14 cellular contexts compared by ENCODE assay signal in the genomic region with DNA sequence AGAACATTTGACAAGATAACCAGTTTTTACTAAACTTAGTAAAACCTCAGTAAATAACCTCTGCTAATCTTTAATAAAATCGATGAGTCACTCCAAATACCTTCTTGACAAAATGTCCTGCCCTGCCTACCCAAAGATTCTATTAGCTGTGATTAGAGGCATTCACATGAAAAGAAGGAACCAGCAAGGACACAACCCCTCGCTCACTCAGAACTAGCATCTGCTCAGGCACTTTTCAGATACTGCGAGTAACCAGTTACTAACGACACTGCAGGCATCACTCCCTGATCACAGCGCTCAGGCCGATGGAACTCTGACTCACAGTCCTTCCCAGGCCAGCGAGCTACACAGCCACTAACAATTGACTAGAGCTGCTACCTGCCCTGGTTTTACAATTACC. TPM values are rescaled to one million over a fixed set of nuclear protein-coding genes. Genes with fewer than 3 reads are reported as not detected.
DNase-seq lines count a peak whose midpoint lies in the region; ATAC-seq and TF ChIP-seq lines count a peak whose summit lies in the region.
"Had no signal": no experiment of that assay in that cellular context is flagged by ENCODE, and none has a peak within 500 bp of the region (broad histone marks: within the 10 kb centered on the region; RNA-seq: fewer than 3 reads in every experiment).

No MANE protein-coding gene starts in this region.

- H3K4me3 ChIP-seq in RWPE2 (ENCODE audit: severe bottlenecking): no peak overlapping the region
- H3K4me3 ChIP-seq: SJCRH30 had no signal

- no peaks in the 10 kb centered on the region for H3K27me3 ChIP-seq in RWPE2 (ENCODE audit: insufficient read depth, poor library complexity, severe bottlenecking)
- H3K27me3 ChIP-seq: SJCRH30 had no signal

- peaks cover 21% of the 10 kb centered on the region for H3K4me1 ChIP-seq in RWPE2 (ENCODE audit: insufficient read depth, poor library complexity, severe bottlenecking)
- H3K4me1 ChIP-seq: SJCRH30 had no signal

- H3K36me3 Mint-ChIP-seq in activated naive CD8-positive, alpha-beta T cell treated with anti-CD3 and anti-CD28 coated beads, Interleukin-2, amount 50 U/mL, for 24 hours (ENCODE audit: low read depth): peaks cover 59% of the 10 kb centered on the region
- peaks cover 22% of the 10 kb centered on the region for H3K36me3 Mint-ChIP-seq in activated naive CD8-positive, alpha-beta T cell treated with anti-CD3 and anti-CD28 coated beads for 36 hours
- H3K36me3 Mint-ChIP-seq in stimulated activated naive B cell treated with anti-CD40 and anti-IgM and Interleukin-4, amounts not matched to agents 10 μg/mL and 1 μg/mL and 100 μg/mL, for 72 hours: peaks cover 46 to 71% of the 10 kb centered on the region in 2 donors
- no peaks in the 10 kb centered on the region for H3K36me3 Mint-ChIP-seq in glutamatergic neuron (ENCODE audit: unreplicated experiment)

- no peak overlapping the region for H3K4me3 Mint-ChIP-seq in activated naive CD8-positive, alpha-beta T cell treated with anti-CD3 and anti-CD28 coated beads, Interleukin-2, amount 50 U/mL, for 24 hours
- H3K4me3 Mint-ChIP-seq in activated naive CD8-positive, alpha-beta T cell treated with anti-CD3 and anti-CD28 coated beads for 36 hours: no peak overlapping the region
- no peak overlapping the region for H3K4me3 Mint-ChIP-seq in stimulated activated naive B cell treated with anti-CD40 and anti-IgM and Interleukin-4, amounts not matched to agents 10 μg/mL and 1 μg/mL and 100 μg/mL, for 72 hours
- H3K4me3 Mint-ChIP-seq in glutamatergic neuron (ENCODE audit: unreplicated experiment): no peak overlapping the region
- H3K4me3 Mint-ChIP-seq: central memory CD8-positive, alpha-beta T cell had no signal

- peak overlapping the region; percentile 51 for H3K27ac ChIP-seq in RWPE2 (ENCODE audit: poor library complexity, severe bottlenecking)
- H3K27ac ChIP-seq: parathyroid adenoma, SJCRH30 had no signal

- ATAC-seq in activated naive CD8-positive, alpha-beta T cell treated with anti-CD3 and anti-CD28 coated beads, Interleukin-2, amount 50 U/mL, for 24 hours: no peak
- peak; percentile 84 for ATAC-seq in RWPE2 (ENCODE audit: low read depth)
- no peak for ATAC-seq in stimulated activated naive B cell treated with anti-CD40 and anti-IgM and Interleukin-4, amounts not matched to agents 10 μg/mL and 1 μg/mL and 100 μg/mL, for 72 hours (replicated peaks)

- DNase-seq in activated naive CD8-positive, alpha-beta T cell treated with anti-CD3 and anti-CD28 coated beads, Interleukin-2, amount 50 U/mL, for 24 hours: no peak
- no peak for DNase-seq in activated naive CD8-positive, alpha-beta T cell treated with anti-CD3 and anti-CD28 coated beads for 36 hours
- DNase-seq in RWPE2 (ENCODE audit: low spot score) (no peak), fibroblast of peridontal ligament (ENCODE audit: extremely low read depth) (peak; percentile 11), glutamatergic neuron (no peak), NCI-H146 treated with DMSO at 0.1 percent for 48 hours (lab: John Stamatoyannopoulos, UW; ENCODE audit: unreplicated experiment) (no peak), ureter (ENCODE audit: low spot score) (no peak)
- DNase-seq in stimulated activated naive B cell treated with anti-CD40 and anti-IgM and Interleukin-4, amounts not matched to agents 10 μg/mL and 1 μg/mL and 100 μg/mL, for 72 hours: no peak
- DNase-seq: AML-193, NCI-H1930, SJCRH30 had no signal

- H3K36me3 ChIP-seq in RWPE2 (ENCODE audit: low read depth): peaks cover 80% of the 10 kb centered on the region

- TF ChIP-seq CTCF in RWPE2 (IDR thresholded peaks at IDR 0.05; ENCODE audit: poor library complexity, severe bottlenecking): no peak
- no peak for TF ChIP-seq CTCF in glutamatergic neuron (IDR thresholded peaks at IDR 0.05; ENCODE audit: partially characterized antibody, unreplicated experiment)

- H3K9me3 ChIP-seq in RWPE2 (ENCODE audit: severe bottlenecking): no peaks in the 10 kb centered on the region
- H3K9me3 ChIP-seq: SJCRH30 had no signal

- H3K27me3 Mint-ChIP-seq in activated naive CD8-positive, alpha-beta T cell treated with anti-CD3 and anti-CD28 coated beads, Interleukin-2, amount 50 U/mL, for 24 hours: no peaks in the 10 kb centered on the region
- H3K27me3 Mint-ChIP-seq in activated naive CD8-positive, alpha-beta T cell treated with anti-CD3 and anti-CD28 coated beads for 36 hours: no peaks in the 10 kb centered on the region
- no peaks in the 10 kb centered on the region for H3K27me3 Mint-ChIP-seq in stimulated activated naive B cell treated with anti-CD40 and anti-IgM and Interleukin-4, amounts not matched to agents 10 μg/mL and 1 μg/mL and 100 μg/mL, for 72 hours
- peaks cover 3% of the 10 kb centered on the region for H3K27me3 Mint-ChIP-seq in glutamatergic neuron (ENCODE audit: unreplicated experiment)
- H3K27me3 Mint-ChIP-seq: central memory CD8-positive, alpha-beta T cell had no signal

- H3K4me1 Mint-ChIP-seq in activated naive CD8-positive, alpha-beta T cell treated with anti-CD3 and anti-CD28 coated beads, Interleukin-2, amount 50 U/mL, for 24 hours: peaks cover 21% of the 10 kb centered on the region
- H3K4me1 Mint-ChIP-seq in activated naive CD8-positive, alpha-beta T cell treated with anti-CD3 and anti-CD28 coated beads for 36 hours: peaks cover 11% of the 10 kb centered on the region
- peaks cover 7 to 13% of the 10 kb centered on the region in 2 donors for H3K4me1 Mint-ChIP-seq in stimulated activated naive B cell treated with anti-CD40 and anti-IgM and Interleukin-4, amounts not matched to agents 10 μg/mL and 1 μg/mL and 100 μg/mL, for 72 hours
- H3K4me1 Mint-ChIP-seq in glutamatergic neuron (ENCODE audit: low read depth, unreplicated experiment): no peaks in the 10 kb centered on the region
- H3K4me1 Mint-ChIP-seq: central memory CD8-positive, alpha-beta T cell had no signal

- peak overlapping the region; percentile 5 for H3K27ac Mint-ChIP-seq in activated naive CD8-positive, alpha-beta T cell treated with anti-CD3 and anti-CD28 coated beads, Interleukin-2, amount 50 U/mL, for 24 hours
- H3K27ac Mint-ChIP-seq in activated naive CD8-positive, alpha-beta T cell treated with anti-CD3 and anti-CD28 coated beads for 36 hours: no peak overlapping the region
- peak overlapping the region; percentile 72 for H3K27ac Mint-ChIP-seq in stimulated activated naive B cell treated with anti-CD40 and anti-IgM and Interleukin-4, amounts not matched to agents 10 μg/mL and 1 μg/mL and 100 μg/mL, for 72 hours
- H3K27ac Mint-ChIP-seq in glutamatergic neuron (ENCODE audit: unreplicated experiment): no peak overlapping the region

- H3K9me3 Mint-ChIP-seq in activated naive CD8-positive, alpha-beta T cell treated with anti-CD3 and anti-CD28 coated beads, Interleukin-2, amount 50 U/mL, for 24 hours: no peaks in the 10 kb centered on the region
- H3K9me3 Mint-ChIP-seq in activated naive CD8-positive, alpha-beta T cell treated with anti-CD3 and anti-CD28 coated beads for 36 hours: no peaks in the 10 kb centered on the region
- H3K9me3 Mint-ChIP-seq in stimulated activated naive B cell treated with anti-CD40 and anti-IgM and Interleukin-4, amounts not matched to agents 10 μg/mL and 1 μg/mL and 100 μg/mL, for 72 hours: no peaks in the 10 kb centered on the region
- no peaks in the 10 kb centered on the region for H3K9me3 Mint-ChIP-seq in glutamatergic neuron (ENCODE audit: unreplicated experiment)
- H3K9me3 Mint-ChIP-seq: central memory CD8-positive, alpha-beta T cell had no signal

RNA-seq across cellular contexts. Expression of gene PELP1, which starts 24.3 kb away (rescaled TPM):
- total RNA-seq in activated naive CD8-positive, alpha-beta T cell treated with anti-CD3 and anti-CD28 coated beads for 36 hours: 100 to 1,000 TPM; 110 to 122 TPM
- 63.7 TPM for total RNA-seq in glutamatergic neuron (ENCODE audit: unreplicated experiment)
- 56.9 TPM for total RNA-seq in ureter

RNA-seq across cellular contexts. Expression of gene ARRB2, which starts 30.8 kb away (rescaled TPM):
- total RNA-seq in activated naive CD8-positive, alpha-beta T cell treated with anti-CD3 and anti-CD28 coated beads for 36 hours: 100 to 1,000 TPM; 161 to 170 TPM
- total RNA-seq in glutamatergic neuron (ENCODE audit: unreplicated experiment): 106 TPM
- 40.8 TPM for total RNA-seq in ureter

RNA-seq across cellular contexts. Expression of gene ALOX15, which starts 38.2 kb away (rescaled TPM):
- total RNA-seq in activated naive CD8-positive, alpha-beta T cell treated with anti-CD3 and anti-CD28 coated beads for 36 hours: under 1 TPM; 0.18 to 0.25 TPM
- not detected for total RNA-seq in glutamatergic neuron (ENCODE audit: unreplicated experiment)
- 1.2 TPM for total RNA-seq in ureter
- total RNA-seq: activated CD8-positive, alpha-beta memory T cell treated with anti-CD3 and anti-CD28 coated beads for 36 hours had no signal

RNA-seq across cellular contexts. Expression of gene MED11, which starts 51.6 kb away (rescaled TPM):
- 10 to 100 TPM; 18.3 to 21.0 TPM for total RNA-seq in activated naive CD8-positive, alpha-beta T cell treated with anti-CD3 and anti-CD28 coated beads for 36 hours
- total RNA-seq in glutamatergic neuron (ENCODE audit: unreplicated experiment) (12.5 TPM), ureter (19.5 TPM)

RNA-seq across cellular contexts. Expression of gene ZMYND15, which starts 60.0 kb away (rescaled TPM):
- total RNA-seq in activated naive CD8-positive, alpha-beta T cell treated with anti-CD3 and anti-CD28 coated beads for 36 hours: not detected
- not detected for total RNA-seq in glutamatergic neuron (ENCODE audit: unreplicated experiment)
- total RNA-seq in ureter: 1.7 TPM
- total RNA-seq: activated CD8-positive, alpha-beta memory T cell treated with anti-CD3 and anti-CD28 coated beads for 36 hours; SJCRH30 had no signal

Comparison
In these comparisons a context has a peak if more than half of its experiments do, and no peak if none do; other contexts are left out.
1. H3K27ac Mint-ChIP-seq: peak in activated naive CD8-positive, alpha-beta T cell treated with anti-CD3 and anti-CD28 coated beads, Interleukin-2, amount 50 U/mL, for 24 hours (single experiment) and stimulated activated naive B cell treated with anti-CD40 and anti-IgM and Interleukin-4, amounts not matched to agents 10 μg/mL and 1 μg/mL and 100 μg/mL, for 72 hours (single experiment); none in activated naive CD8-positive, alpha-beta T cell treated with anti-CD3 and anti-CD28 coated beads for 36 hours (single experiment) and glutamatergic neuron (single experiment).